Comparison of ENCODE assay signal across 1 cellular context in the genomic region with DNA sequence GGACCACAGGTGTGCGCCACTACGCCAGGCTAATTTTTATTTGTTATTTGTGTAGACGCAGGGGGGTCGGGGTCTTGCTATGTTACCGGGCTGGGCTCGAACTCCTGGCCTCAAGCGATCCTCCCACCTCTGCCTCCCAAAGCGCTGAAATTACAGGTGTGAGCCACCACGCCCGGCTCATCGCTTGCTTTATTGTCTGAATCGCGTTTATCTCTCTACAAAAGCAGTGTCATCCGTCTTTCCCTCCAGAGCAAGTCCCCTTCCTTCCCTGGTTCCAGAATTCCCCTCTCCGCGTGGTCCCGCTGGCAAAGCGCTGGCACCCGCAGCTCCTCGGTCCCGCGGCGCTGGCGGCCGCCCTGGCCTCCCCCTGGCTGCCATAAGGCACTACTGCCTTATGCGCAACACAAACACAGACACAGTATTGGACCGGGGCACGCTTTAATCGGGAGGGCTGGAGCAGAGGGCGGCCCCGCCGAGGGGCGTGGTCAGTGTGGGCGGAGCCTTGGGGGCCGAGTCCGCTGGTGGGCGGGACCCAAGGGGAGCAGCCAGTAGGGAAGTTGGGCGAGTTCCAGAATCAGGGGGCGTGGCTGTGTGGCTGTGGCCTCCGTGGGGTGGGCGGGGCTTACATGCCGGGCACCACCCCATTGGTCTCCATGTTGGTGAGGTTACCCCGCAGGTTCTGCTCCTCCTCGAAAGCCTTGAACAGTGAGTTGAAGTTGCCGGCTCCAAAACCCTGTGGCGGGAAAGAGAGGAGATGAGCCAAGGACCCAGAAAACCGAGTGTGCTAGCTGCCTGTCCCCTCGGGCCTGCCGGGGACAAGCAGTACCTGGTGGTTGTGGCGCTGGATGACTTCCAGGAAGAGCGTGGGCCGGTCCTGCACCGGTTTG.
TF ChIP-seq lines count a peak whose summit lies in the region.

No MANE protein-coding gene starts in this region.

TF ChIP-seq in IMR-90, 13 proteins besides CTCF, POLR2A, EP300 and RAD21:
- TF ChIP-seq MAZ (IDR thresholded peaks at IDR 0.05; ENCODE audit: borderline replicate concordance, low read depth, low read length) (peak; percentile 66; the same call in 1 of the 2 replicates), SMC3 (IDR thresholded peaks at IDR 0.05; ENCODE audit: low read depth, low read length) (peak; percentile 25; the same call in 1 of the 2 replicates), MAFK (IDR thresholded peaks at IDR 0.05; ENCODE audit: low read depth, low read length) (no peak), NFE2L2 (IDR thresholded peaks at IDR 0.05; ENCODE audit: low read depth, low read length) (no peak)
